1 cellular context compared by ENCODE assay signal in the genomic region with DNA sequence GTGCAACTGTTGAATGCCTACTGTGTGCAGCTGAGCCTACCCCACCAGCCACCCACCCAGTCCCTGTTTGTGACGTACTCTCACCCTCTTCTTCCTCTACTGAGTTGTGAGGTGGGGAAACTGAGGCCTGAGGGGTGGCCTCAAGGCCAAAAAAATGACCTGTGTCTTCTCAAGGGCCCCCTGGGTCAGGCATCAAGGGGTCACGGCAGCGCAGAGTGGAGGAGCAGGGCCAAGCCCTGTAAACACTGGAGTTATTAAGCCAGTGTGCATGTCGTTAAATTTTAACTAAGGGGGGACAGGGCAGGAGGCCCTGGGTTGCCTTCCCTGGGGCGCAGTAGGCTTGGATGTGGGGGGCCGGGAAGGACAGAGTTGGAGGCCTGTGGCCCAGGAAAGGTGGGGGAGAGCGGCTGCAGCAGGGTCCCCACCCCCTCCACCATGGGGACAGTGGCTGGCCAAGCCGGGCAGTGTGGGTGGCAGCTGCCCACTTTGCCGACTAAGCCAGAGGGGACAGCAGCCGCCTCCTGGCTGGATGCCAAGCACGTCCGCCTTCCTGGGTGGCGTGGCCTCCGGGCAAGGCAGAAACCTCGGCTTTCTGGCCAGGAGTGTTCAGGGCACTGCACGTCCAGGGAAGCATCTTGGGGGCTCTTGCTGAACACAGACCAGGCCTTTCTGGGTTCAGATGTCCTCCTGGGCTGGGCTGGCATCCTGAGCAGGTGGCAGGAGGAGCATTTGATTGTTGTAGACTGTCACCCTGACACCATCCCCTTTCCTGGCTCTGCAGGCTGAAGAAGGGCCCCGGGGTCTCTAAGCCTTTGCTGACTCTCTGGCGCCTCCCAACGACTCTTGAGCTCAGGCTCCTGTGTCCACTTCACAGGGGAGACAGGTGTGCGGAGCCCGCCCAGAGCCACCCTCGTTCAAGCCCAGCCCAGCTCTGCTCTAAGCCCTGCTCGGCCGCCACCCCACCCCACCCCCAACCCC.
A peak's percentile ranks its signal among the peaks of the same experiment; 100 is the strongest.
TF ChIP-seq lines count a peak whose summit lies in the region.

No MANE protein-coding gene starts in this region.

TF ChIP-seq in HepG2, 621 proteins besides CTCF, POLR2A, EP300 and RAD21 (continued from another document and continues in another):
- TF ChIP-seq, protein P1, sequence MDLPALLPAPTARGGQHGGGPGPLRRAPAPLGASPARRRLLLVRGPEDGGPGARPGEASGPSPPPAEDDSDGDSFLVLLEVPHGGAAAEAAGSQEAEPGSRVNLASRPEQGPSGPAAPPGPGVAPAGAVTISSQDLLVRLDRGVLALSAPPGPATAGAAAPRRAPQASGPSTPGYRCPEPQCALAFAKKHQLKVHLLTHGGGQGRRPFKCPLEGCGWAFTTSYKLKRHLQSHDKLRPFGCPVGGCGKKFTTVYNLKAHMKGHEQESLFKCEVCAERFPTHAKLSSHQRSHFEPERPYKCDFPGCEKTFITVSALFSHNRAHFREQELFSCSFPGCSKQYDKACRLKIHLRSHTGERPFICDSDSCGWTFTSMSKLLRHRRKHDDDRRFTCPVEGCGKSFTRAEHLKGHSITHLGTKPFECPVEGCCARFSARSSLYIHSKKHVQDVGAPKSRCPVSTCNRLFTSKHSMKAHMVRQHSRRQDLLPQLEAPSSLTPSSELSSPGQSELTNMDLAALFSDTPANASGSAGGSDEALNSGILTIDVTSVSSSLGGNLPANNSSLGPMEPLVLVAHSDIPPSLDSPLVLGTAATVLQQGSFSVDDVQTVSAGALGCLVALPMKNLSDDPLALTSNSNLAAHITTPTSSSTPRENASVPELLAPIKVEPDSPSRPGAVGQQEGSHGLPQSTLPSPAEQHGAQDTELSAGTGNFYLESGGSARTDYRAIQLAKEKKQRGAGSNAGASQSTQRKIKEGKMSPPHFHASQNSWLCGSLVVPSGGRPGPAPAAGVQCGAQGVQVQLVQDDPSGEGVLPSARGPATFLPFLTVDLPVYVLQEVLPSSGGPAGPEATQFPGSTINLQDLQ (CRISPR knock-in tag; IDR thresholded peaks at IDR 0.05), result 0 out of 2 replicates have a peak, but pooled peaks have one; percentile 36
- TF ChIP-seq, protein P2, sequence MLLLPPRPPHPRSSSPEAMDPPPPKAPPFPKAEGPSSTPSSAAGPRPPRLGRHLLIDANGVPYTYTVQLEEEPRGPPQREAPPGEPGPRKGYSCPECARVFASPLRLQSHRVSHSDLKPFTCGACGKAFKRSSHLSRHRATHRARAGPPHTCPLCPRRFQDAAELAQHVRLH (CRISPR knock-in tag; IDR thresholded peaks at IDR 0.05; ENCODE audit: borderline replicate concordance, low read depth), result peak; percentile 72; the same call in 1 of the 2 replicates
- TF ChIP-seq DMAP1 (CRISPR knock-in tag; IDR thresholded peaks at IDR 0.05), result peak; percentile 34; the same call in 1 of the 2 replicates
- no peak for TF ChIP-seq RORA (CRISPR knock-in tag; IDR thresholded peaks at IDR 0.05)
- no peak for TF ChIP-seq MZF1 (CRISPR knock-in tag; IDR thresholded peaks at IDR 0.05; ENCODE audit: borderline replicate concordance)
- TF ChIP-seq HOXD1 (CRISPR knock-in tag; IDR thresholded peaks at IDR 0.05), result no peak
- no peak for TF ChIP-seq ZNF251 (CRISPR knock-in tag; IDR thresholded peaks at IDR 0.05)
- TF ChIP-seq BRCA1 (CRISPR knock-in tag; IDR thresholded peaks at IDR 0.05), result no peak
- no peak for TF ChIP-seq ZNF432 (CRISPR knock-in tag; IDR thresholded peaks at IDR 0.05; ENCODE audit: borderline replicate concordance)
- peak; percentile 60; the same call in 1 of the 2 replicates for TF ChIP-seq TBX2 (CRISPR knock-in tag; IDR thresholded peaks at IDR 0.05; ENCODE audit: borderline replicate concordance)
- TF ChIP-seq CCDC6 (CRISPR knock-in tag; IDR thresholded peaks at IDR 0.05), result no peak
- TF ChIP-seq ZNF768 (CRISPR knock-in tag; IDR thresholded peaks at IDR 0.05), result peak; percentile 33; the same call in 1 of the 2 replicates
- TF ChIP-seq MTA3 (CRISPR knock-in tag; IDR thresholded peaks at IDR 0.05), result no peak
- no peak for TF ChIP-seq HMGA1 (CRISPR knock-in tag; conservative IDR thresholded peaks at IDR 0.05)
- no peak; the same call in 1 of the 2 replicates for TF ChIP-seq ZNF441 (CRISPR knock-in tag; IDR thresholded peaks at IDR 0.05; ENCODE audit: borderline replicate concordance)
- TF ChIP-seq POLR2AphosphoS5 (IDR thresholded peaks at IDR 0.05; ENCODE audit: low read depth, low read length), result no peak
- TF ChIP-seq, protein P3, sequence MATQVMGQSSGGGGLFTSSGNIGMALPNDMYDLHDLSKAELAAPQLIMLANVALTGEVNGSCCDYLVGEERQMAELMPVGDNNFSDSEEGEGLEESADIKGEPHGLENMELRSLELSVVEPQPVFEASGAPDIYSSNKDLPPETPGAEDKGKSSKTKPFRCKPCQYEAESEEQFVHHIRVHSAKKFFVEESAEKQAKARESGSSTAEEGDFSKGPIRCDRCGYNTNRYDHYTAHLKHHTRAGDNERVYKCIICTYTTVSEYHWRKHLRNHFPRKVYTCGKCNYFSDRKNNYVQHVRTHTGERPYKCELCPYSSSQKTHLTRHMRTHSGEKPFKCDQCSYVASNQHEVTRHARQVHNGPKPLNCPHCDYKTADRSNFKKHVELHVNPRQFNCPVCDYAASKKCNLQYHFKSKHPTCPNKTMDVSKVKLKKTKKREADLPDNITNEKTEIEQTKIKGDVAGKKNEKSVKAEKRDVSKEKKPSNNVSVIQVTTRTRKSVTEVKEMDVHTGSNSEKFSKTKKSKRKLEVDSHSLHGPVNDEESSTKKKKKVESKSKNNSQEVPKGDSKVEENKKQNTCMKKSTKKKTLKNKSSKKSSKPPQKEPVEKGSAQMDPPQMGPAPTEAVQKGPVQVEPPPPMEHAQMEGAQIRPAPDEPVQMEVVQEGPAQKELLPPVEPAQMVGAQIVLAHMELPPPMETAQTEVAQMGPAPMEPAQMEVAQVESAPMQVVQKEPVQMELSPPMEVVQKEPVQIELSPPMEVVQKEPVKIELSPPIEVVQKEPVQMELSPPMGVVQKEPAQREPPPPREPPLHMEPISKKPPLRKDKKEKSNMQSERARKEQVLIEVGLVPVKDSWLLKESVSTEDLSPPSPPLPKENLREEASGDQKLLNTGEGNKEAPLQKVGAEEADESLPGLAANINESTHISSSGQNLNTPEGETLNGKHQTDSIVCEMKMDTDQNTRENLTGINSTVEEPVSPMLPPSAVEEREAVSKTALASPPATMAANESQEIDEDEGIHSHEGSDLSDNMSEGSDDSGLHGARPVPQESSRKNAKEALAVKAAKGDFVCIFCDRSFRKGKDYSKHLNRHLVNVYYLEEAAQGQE (IDR thresholded peaks at IDR 0.05; ENCODE audit: borderline replicate concordance in 1 of 2, low read depth in 1 of 2, low read length in 2 of 2), result no peak
- no peak for TF ChIP-seq ZNF30 (CRISPR knock-in tag; IDR thresholded peaks at IDR 0.05)
- no peak for TF ChIP-seq PRPF4 (IDR thresholded peaks at IDR 0.05; ENCODE audit: low read depth, low read length, poor library complexity, severe bottlenecking)
- TF ChIP-seq ZNF614 (CRISPR knock-in tag; IDR thresholded peaks at IDR 0.05; ENCODE audit: borderline replicate concordance), result no peak
- no peak; the same call in 1 of the 2 replicates for TF ChIP-seq ZNF615 (CRISPR knock-in tag; IDR thresholded peaks at IDR 0.05; ENCODE audit: borderline replicate concordance)
- no peak for TF ChIP-seq SUZ12 (IDR thresholded peaks at IDR 0.05; ENCODE audit: low read depth, low read length)
- no peak for TF ChIP-seq ZNF644 (CRISPR knock-in tag; IDR thresholded peaks at IDR 0.05; ENCODE audit: low read depth)
- TF ChIP-seq, protein P4, sequence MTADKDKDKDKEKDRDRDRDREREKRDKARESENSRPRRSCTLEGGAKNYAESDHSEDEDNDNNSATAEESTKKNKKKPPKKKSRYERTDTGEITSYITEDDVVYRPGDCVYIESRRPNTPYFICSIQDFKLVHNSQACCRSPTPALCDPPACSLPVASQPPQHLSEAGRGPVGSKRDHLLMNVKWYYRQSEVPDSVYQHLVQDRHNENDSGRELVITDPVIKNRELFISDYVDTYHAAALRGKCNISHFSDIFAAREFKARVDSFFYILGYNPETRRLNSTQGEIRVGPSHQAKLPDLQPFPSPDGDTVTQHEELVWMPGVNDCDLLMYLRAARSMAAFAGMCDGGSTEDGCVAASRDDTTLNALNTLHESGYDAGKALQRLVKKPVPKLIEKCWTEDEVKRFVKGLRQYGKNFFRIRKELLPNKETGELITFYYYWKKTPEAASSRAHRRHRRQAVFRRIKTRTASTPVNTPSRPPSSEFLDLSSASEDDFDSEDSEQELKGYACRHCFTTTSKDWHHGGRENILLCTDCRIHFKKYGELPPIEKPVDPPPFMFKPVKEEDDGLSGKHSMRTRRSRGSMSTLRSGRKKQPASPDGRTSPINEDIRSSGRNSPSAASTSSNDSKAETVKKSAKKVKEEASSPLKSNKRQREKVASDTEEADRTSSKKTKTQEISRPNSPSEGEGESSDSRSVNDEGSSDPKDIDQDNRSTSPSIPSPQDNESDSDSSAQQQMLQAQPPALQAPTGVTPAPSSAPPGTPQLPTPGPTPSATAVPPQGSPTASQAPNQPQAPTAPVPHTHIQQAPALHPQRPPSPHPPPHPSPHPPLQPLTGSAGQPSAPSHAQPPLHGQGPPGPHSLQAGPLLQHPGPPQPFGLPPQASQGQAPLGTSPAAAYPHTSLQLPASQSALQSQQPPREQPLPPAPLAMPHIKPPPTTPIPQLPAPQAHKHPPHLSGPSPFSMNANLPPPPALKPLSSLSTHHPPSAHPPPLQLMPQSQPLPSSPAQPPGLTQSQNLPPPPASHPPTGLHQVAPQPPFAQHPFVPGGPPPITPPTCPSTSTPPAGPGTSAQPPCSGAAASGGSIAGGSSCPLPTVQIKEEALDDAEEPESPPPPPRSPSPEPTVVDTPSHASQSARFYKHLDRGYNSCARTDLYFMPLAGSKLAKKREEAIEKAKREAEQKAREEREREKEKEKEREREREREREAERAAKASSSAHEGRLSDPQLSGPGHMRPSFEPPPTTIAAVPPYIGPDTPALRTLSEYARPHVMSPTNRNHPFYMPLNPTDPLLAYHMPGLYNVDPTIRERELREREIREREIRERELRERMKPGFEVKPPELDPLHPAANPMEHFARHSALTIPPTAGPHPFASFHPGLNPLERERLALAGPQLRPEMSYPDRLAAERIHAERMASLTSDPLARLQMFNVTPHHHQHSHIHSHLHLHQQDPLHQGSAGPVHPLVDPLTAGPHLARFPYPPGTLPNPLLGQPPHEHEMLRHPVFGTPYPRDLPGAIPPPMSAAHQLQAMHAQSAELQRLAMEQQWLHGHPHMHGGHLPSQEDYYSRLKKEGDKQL (CRISPR knock-in tag; IDR thresholded peaks at IDR 0.05; ENCODE audit: low read depth), result peak; percentile 67; the same call in 1 of the 2 replicates
- TF ChIP-seq REPIN1 (CRISPR knock-in tag; IDR thresholded peaks at IDR 0.05; ENCODE audit: borderline replicate concordance, low read depth), result no peak
- TF ChIP-seq ZBTB34 (CRISPR knock-in tag; IDR thresholded peaks at IDR 0.05), result no peak
- TF ChIP-seq ZSCAN25 (CRISPR knock-in tag; IDR thresholded peaks at IDR 0.05), result no peak; the same call in 1 of the 2 replicates
- no peak for TF ChIP-seq CSRNP2 (CRISPR knock-in tag; conservative IDR thresholded peaks at IDR 0.05; ENCODE audit: low read depth)
- TF ChIP-seq ZNF282 (IDR thresholded peaks at IDR 0.05; ENCODE audit: partially characterized antibody), result no peak
- no peak for TF ChIP-seq HDAC6 (IDR thresholded peaks at IDR 0.05; ENCODE audit: low read depth, low read length)
- no peak for TF ChIP-seq ARID3A (IDR thresholded peaks at IDR 0.05; ENCODE audit: low read depth, low read length)
- no peak for TF ChIP-seq CCAR2 (optimal IDR thresholded peaks at IDR 0.05; ENCODE audit: low read depth, low read length)
